Comparison of ENCODE assay signal across 1 cellular context in the genomic region with DNA sequence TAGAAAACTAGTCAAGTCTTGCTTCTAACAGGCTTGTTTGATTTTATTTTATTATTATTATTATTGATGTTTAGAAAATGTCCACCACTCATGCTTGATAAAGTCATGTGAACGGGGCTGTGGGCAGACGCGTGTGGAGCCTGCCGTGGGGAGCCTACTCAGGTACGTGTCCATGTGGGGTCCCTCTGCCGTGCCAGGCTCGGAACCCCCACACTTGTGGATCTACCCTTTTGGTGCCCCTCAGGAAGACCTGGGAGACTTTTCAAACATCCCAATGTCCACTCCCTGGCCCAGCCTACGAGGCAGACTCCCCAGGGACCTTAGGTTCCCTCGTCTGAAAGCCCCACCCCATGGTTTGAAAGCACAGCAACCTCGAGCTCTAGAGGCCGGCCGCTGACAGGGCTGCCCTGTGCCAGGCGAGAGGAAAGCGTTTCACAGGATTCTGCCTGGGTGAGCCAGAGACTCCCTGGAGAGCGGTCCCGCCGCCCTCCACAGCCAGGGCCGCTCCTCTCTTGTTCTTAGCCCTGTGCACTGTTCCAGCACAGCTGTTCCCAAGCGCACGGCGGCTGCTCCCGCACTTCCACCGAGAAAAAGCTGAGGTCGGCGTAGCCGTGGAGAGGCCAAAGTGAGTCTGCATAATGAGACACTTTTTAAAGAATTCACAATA.
TF ChIP-seq lines count a peak whose summit lies in the region.

No MANE protein-coding gene starts in this region.

TF ChIP-seq in K562, 482 proteins besides CTCF, POLR2A, EP300 and RAD21 (continued from another document):
- no peak for TF ChIP-seq HINFP (tag; conservative IDR thresholded peaks at IDR 0.05; ENCODE audit: low read depth)
- no peak for TF ChIP-seq IRF9 (tag; IDR thresholded peaks at IDR 0.05)
- TF ChIP-seq U2AF1 (optimal IDR thresholded peaks at IDR 0.05; ENCODE audit: low read depth, low read length), result no peak
- TF ChIP-seq SP2 (IDR thresholded peaks at IDR 0.05; ENCODE audit: extremely low read depth, low read depth, low read length, poor library complexity, severe bottlenecking), result no peak
- TF ChIP-seq, protein P1, sequence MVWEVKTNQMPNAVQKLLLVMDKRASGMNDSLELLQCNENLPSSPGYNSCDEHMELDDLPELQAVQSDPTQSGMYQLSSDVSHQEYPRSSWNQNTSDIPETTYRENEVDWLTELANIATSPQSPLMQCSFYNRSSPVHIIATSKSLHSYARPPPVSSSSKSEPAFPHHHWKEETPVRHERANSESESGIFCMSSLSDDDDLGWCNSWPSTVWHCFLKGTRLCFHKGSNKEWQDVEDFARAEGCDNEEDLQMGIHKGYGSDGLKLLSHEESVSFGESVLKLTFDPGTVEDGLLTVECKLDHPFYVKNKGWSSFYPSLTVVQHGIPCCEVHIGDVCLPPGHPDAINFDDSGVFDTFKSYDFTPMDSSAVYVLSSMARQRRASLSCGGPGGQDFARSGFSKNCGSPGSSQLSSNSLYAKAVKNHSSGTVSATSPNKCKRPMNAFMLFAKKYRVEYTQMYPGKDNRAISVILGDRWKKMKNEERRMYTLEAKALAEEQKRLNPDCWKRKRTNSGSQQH (CRISPR knock-in tag; IDR thresholded peaks at IDR 0.05), result no peak
- TF ChIP-seq, protein P2, sequence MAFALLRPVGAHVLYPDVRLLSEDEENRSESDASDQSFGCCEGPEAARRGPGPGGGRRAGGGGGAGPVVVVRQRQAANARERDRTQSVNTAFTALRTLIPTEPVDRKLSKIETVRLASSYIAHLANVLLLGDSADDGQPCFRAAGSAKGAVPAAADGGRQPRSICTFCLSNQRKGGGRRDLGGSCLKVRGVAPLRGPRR (CRISPR knock-in tag; IDR thresholded peaks at IDR 0.05), result no peak
- TF ChIP-seq USF2 (CRISPR knock-in tag; IDR thresholded peaks at IDR 0.05), result no peak
- TF ChIP-seq MAZ (CRISPR knock-in tag; conservative IDR thresholded peaks at IDR 0.05 in 1 of 2, IDR thresholded peaks at IDR 0.05 in 1 of 2), result no peak
- TF ChIP-seq, protein P3, sequence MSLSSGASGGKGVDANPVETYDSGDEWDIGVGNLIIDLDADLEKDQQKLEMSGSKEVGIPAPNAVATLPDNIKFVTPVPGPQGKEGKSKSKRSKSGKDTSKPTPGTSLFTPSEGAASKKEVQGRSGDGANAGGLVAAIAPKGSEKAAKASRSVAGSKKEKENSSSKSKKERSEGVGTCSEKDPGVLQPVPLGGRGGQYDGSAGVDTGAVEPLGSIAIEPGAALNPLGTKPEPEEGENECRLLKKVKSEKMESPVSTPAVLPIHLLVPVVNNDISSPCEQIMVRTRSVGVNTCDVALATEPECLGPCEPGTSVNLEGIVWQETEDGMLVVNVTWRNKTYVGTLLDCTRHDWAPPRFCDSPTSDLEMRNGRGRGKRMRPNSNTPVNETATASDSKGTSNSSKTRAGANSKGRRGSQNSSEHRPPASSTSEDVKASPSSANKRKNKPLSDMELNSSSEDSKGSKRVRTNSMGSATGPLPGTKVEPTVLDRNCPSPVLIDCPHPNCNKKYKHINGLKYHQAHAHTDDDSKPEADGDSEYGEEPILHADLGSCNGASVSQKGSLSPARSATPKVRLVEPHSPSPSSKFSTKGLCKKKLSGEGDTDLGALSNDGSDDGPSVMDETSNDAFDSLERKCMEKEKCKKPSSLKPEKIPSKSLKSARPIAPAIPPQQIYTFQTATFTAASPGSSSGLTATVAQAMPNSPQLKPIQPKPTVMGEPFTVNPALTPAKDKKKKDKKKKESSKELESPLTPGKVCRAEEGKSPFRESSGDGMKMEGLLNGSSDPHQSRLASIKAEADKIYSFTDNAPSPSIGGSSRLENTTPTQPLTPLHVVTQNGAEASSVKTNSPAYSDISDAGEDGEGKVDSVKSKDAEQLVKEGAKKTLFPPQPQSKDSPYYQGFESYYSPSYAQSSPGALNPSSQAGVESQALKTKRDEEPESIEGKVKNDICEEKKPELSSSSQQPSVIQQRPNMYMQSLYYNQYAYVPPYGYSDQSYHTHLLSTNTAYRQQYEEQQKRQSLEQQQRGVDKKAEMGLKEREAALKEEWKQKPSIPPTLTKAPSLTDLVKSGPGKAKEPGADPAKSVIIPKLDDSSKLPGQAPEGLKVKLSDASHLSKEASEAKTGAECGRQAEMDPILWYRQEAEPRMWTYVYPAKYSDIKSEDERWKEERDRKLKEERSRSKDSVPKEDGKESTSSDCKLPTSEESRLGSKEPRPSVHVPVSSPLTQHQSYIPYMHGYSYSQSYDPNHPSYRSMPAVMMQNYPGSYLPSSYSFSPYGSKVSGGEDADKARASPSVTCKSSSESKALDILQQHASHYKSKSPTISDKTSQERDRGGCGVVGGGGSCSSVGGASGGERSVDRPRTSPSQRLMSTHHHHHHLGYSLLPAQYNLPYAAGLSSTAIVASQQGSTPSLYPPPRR (CRISPR knock-in tag; IDR thresholded peaks at IDR 0.05; ENCODE audit: borderline replicate concordance), result no peak
- no peak for TF ChIP-seq HOXB6 (CRISPR knock-in tag; IDR thresholded peaks at IDR 0.05; ENCODE audit: borderline replicate concordance)
